In the genomic region with DNA sequence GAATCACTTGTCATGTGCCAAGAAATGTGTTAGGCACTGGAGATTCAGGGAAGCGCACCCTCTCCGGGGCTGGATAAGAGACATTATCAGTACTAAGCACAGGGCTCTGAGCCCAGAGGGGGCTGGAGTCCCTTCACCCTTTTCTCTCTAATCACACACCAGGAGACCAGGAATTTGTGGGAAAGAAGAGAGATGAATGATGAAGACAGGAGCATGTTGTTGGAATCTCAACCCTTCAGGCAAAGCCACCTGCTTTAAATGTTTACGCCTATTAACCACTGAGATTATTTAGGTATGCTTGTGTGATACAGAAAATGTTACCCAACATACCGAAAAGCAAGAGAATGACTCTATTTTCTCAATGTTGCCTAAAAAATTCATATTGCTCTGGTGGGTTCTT, we compare ENCODE assay signal across 27 cellular contexts.
"Had no signal": no experiment of that assay in that cellular context is flagged by ENCODE, and none has a peak within 500 bp of the region (broad histone marks: within the 10 kb centered on the region; RNA-seq: fewer than 3 reads in every experiment).

No MANE protein-coding gene starts in this region.

- H3K4me1 ChIP-seq: foreskin keratinocyte, gastroesophageal sphincter, lower lobe of right lung, sigmoid colon, spleen, testis, tibial artery, upper lobe of left lung, uterus had no signal

- H3K36me3 ChIP-seq: lower lobe of right lung, upper lobe of left lung, uterus had no signal

- H3K27ac Mint-ChIP-seq: natural killer cell treated with Interleukin-12 subunit alpha and Interleukin-12 subunit beta and Interleukin-15 and Interleukin-18, amount 100 ng/mL, for 72 hours; stimulated activated memory B cell treated with anti-CD40 and anti-IgM and Interleukin-4, amounts not matched to agents 10 μg/mL and 1 μg/mL and 100 μg/mL, for 72 hours had no signal

- FAIRE-seq: colon, keratinocyte had no signal

- H3K4me3 Mint-ChIP-seq: naive B cell; natural killer cell treated with Interleukin-12 subunit alpha and Interleukin-12 subunit beta and Interleukin-15 and Interleukin-18, amount 100 ng/mL, for 72 hours; stimulated activated memory B cell treated with anti-CD40 and anti-IgM and Interleukin-4, amounts not matched to agents 10 μg/mL and 1 μg/mL and 100 μg/mL, for 72 hours had no signal

- H3K27me3 ChIP-seq: dorsolateral prefrontal cortex, foreskin keratinocyte, gastroesophageal sphincter, heart right ventricle, sigmoid colon, spleen, testis, tibial artery, upper lobe of left lung, uterus had no signal

- H3K4me3 ChIP-seq: dorsolateral prefrontal cortex, gastroesophageal sphincter, heart right ventricle, lower lobe of right lung, mucosa of descending colon, psoas muscle, sigmoid colon, skin epidermis, spleen, testis, tibial artery, upper lobe of left lung, uterus had no signal

- H3K4me1 Mint-ChIP-seq: stimulated activated memory B cell treated with anti-CD40 and anti-IgM and Interleukin-4, amounts not matched to agents 10 μg/mL and 1 μg/mL and 100 μg/mL, for 72 hours had no signal

- H3K9me3 ChIP-seq: gastroesophageal sphincter, heart right ventricle, lower lobe of right lung, mucosa of descending colon, psoas muscle, sigmoid colon, spleen, testis, tibial artery, upper lobe of left lung, uterus had no signal

- H3K36me3 Mint-ChIP-seq: naive B cell; natural killer cell treated with Interleukin-12 subunit alpha and Interleukin-12 subunit beta and Interleukin-15 and Interleukin-18, amount 100 ng/mL, for 72 hours; stimulated activated memory B cell treated with anti-CD40 and anti-IgM and Interleukin-4, amounts not matched to agents 10 μg/mL and 1 μg/mL and 100 μg/mL, for 72 hours had no signal

- H3K9me3 Mint-ChIP-seq: natural killer cell treated with Interleukin-12 subunit alpha and Interleukin-12 subunit beta and Interleukin-15 and Interleukin-18, amount 100 ng/mL, for 72 hours had no signal

- H3K27ac ChIP-seq: dorsolateral prefrontal cortex, epithelial cell of prostate, foreskin keratinocyte, gastroesophageal sphincter, heart right ventricle, lower lobe of right lung, psoas muscle, sigmoid colon, skin epidermis, spleen, testis, tibial artery, upper lobe of left lung, uterus had no signal

- DNase-seq: dorsolateral prefrontal cortex; effector CD4-positive, alpha-beta T cell; foreskin keratinocyte; glutamatergic neuron; heart right ventricle; left ventricle myocardium superior; lower lobe of right lung; mucosa of descending colon; naive B cell; posterior cingulate gyrus; psoas muscle; right cardiac atrium; sigmoid colon; spleen; stimulated activated CD4-positive, alpha-beta T cell treated with anti-CD3 and anti-CD28 coated beads, Interleukin-4, amount 100 ng/mL, for 4 hours; stimulated activated naive CD8-positive, alpha-beta T cell treated with anti-CD3 and anti-CD28 coated beads, Interleukin-15, Interleukin-2, amounts not matched to agents 100 U/mL and 50 U/mL, for 24 hours; testis; tibial artery; upper lobe of left lung; uterus had no signal
